Comparison of ENCODE assay signal across 17 cellular contexts in the genomic region with DNA sequence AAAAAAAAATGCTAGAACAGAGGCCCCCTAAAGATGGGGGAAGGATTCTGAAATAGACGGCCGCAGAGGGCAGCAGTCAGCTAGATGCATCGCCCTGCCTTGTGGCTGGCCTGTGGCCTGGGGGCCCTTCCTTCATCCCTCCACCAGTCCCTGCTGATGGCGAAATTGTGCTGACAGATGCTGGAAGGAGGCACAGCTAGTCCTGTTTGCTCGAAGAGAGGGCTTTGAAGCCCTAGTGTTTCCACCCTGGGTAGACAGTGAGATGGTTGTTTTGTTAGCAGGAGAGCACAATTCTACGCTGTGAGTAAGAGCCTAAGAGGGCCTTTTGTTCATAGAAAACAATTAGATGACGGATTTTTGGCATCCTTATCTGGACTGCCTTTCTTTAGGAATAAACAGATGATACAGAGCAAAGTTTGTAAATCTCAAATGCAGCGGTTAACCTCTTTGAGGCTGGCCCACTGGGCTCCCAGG. TPM values are rescaled to one million over a fixed set of nuclear protein-coding genes. Genes with fewer than 3 reads are reported as not detected.
A peak's percentile ranks its signal among the peaks of the same experiment; 100 is the strongest.
DNase-seq lines count a peak whose midpoint lies in the region; ATAC-seq and TF ChIP-seq lines count a peak whose summit lies in the region.
"Had no signal": no experiment of that assay in that cellular context is flagged by ENCODE, and none has a peak within 500 bp of the region (broad histone marks: within the 10 kb centered on the region; RNA-seq: fewer than 3 reads in every experiment).

No MANE protein-coding gene starts in this region.

- peaks cover 0 to 99% of the 10 kb centered on the region in 2 donors for H3K36me3 ChIP-seq in gastroesophageal sphincter

- peak overlapping the region in 3 of 4 donors; percentile 67 to 73 (median 72) for H3K27ac ChIP-seq in gastroesophageal sphincter
- H3K27ac ChIP-seq: prostate gland, RWPE1 had no signal

- H3K9me3 ChIP-seq in gastroesophageal sphincter, result no peaks in the 10 kb centered on the region
- H3K9me3 ChIP-seq: prostate gland had no signal

- WGBS in gastroesophageal sphincter (ENCODE audit: low coverage in 1 of 2), 2 donors, result 47 to 53% methylated on average over 3 to 6 of the region's 8 CpGs

- no peak for TF ChIP-seq CTCF in AG10803 (conservative IDR thresholded peaks at IDR 0.05; ENCODE audit: low read length)
- peak in 1 of 4 experiments; percentile 18 for TF ChIP-seq CTCF in gastroesophageal sphincter (IDR thresholded peaks at IDR 0.05)

- no peak for TF ChIP-seq POLR2A in gastroesophageal sphincter (IDR thresholded peaks at IDR 0.05)

- H3K4me1 ChIP-seq in gastroesophageal sphincter, result peaks cover 0 to 21% (median 0%) of the 10 kb centered on the region in 3 donors
- H3K4me1 ChIP-seq: prostate gland had no signal

- peak; percentile 76 for ATAC-seq in gastroesophageal sphincter
- no peak for ATAC-seq in HG02798 (IDR thresholded peaks at IDR 0.05; ENCODE audit: poor library complexity, unreplicated experiment)
- ATAC-seq in HG03442 (IDR thresholded peaks at IDR 0.05; ENCODE audit: unreplicated experiment), result no peak
- ATAC-seq: activated naive CD4-positive, alpha-beta T cell treated with anti-CD3 and anti-CD28 coated beads, Interleukin-2, amount 50 U/mL, for 72 hours; activated T-cell treated with anti-CD3 and anti-CD28 coated beads, Interleukin-2, amount 50 U/mL, for 4 hours had no signal

- DNase-seq in AG10803 (ENCODE audit: low read depth) (peak; percentile 32), astrocyte of the hippocampus (ENCODE audit: low read depth, low spot score) (peak; percentile 66), nucleus accumbens (lab: John Stamatoyannopoulos, UW) (peak in 55 of 56 donors; percentile 14 to 96 (median 84)), NOMO-1 treated with dmso at 0.1 percent for 144 hours (lab: John Stamatoyannopoulos, UW; ENCODE audit: unreplicated experiment) (no peak)
- no peak for DNase-seq in activated CD4-positive, alpha-beta T cell treated with anti-CD3 and anti-CD28 coated beads, Interleukin-2, amount 50 U/mL, for 1 hour
- DNase-seq: activated CD4-positive, alpha-beta T cell treated with anti-CD3 and anti-CD28 coated beads, Interleukin-2, amount 50 U/mL, for 48 hours; activated T-cell treated with anti-CD3 and anti-CD28 coated beads, Interleukin-2, amount 50 U/mL, for 4 hours; KG1; kidney; NCI-H2171; SW 1271 had no signal

- H3K27me3 ChIP-seq in gastroesophageal sphincter, result no peaks in the 10 kb centered on the region

- no peak for TF ChIP-seq EP300 in gastroesophageal sphincter (IDR thresholded peaks at IDR 0.05)

- H3K4me3 ChIP-seq in AG10803 (ENCODE audit: low read length) (no peak overlapping the region), gastroesophageal sphincter (no peak overlapping the region)
- H3K4me3 ChIP-seq: prostate gland had no signal

RNA-seq across cellular contexts. Expression of gene VPS35L, which starts 22.9 kb away (rescaled TPM):
- 10 to 100 TPM; 39.0 to 59.6 (median 46.9) TPM for total RNA-seq in gastroesophageal sphincter

RNA-seq across cellular contexts. Expression of gene CCP110, which starts 54.7 kb away (rescaled TPM):
- 10 to 100 TPM; 15.9 to 19.1 (median 17.5) TPM for total RNA-seq in gastroesophageal sphincter

RNA-seq across cellular contexts. Expression of gene GDE1, which starts 56.5 kb away (rescaled TPM):
- 100 to 1,000 TPM in 2 of 4 donors, 10 to 100 TPM in 2; 80.9 to 143 (median 108) TPM for total RNA-seq in gastroesophageal sphincter

Comparison
In these comparisons a context has a peak if more than half of its experiments do, and no peak if none do; other contexts are left out.
1. DNase-seq: peak in AG10803 (single experiment), astrocyte of the hippocampus (single experiment) and nucleus accumbens (55 of 56); none in NOMO-1 treated with dmso at 0.1 percent for 144 hours (single experiment) and activated CD4-positive, alpha-beta T cell treated with anti-CD3 and anti-CD28 coated beads, Interleukin-2, amount 50 U/mL, for 1 hour (single experiment).